ENCODE assay signal across 13 cellular contexts in the genomic region with DNA sequence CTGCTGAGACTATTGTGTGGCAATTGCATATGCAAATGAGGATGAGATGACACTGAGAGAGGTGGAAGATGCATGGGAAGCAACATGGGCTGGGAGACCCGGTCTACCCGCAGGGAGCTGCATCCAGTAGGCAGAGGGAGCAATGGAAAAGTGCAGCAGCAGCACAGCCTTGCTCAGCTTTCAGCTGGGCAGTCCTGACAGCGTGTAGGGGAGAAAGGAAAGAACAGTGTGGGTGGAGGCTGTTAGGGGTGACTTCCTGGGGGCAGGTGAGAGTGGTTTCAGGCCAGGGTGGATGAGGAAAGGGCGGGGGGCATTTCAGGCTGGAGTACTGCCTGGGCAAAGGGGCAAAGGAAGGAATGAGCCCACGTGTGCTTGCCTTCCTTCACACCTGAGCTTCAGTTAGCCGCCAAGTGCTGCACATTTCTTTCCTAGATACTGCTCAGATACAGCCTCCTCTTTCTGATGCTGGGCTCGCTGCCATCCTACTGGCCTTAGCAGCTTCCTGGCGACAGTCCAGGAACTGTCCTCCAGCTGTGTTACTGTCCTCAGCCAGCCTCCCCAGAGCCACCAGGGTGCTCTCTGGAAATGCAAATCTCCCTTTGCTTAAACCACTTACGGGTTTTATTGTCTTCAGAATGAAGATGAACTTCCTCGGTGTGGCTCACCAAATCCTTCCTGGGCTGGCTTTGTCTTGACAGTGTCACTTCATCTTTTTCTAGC.
DNase-seq lines count a peak whose midpoint lies in the region; ATAC-seq, FAIRE-seq and TF ChIP-seq lines count a peak whose summit lies in the region.
"Had no signal": no experiment of that assay in that cellular context is flagged by ENCODE, and none has a peak within 500 bp of the region (broad histone marks: within the 10 kb centered on the region; RNA-seq: fewer than 3 reads in every experiment).

No MANE protein-coding gene starts in this region.

- peak; percentile 58 for ATAC-seq in GM23338
- ATAC-seq in body of pancreas, result no peak
- ATAC-seq in HG03520 (IDR thresholded peaks at IDR 0.05; ENCODE audit: unreplicated experiment), result no peak
- ATAC-seq in HG03025 (IDR thresholded peaks at IDR 0.05; ENCODE audit: low FRiP score, unreplicated experiment), result no peak
- ATAC-seq: foreskin keratinocyte had no signal

- H3K9me2 ChIP-seq in GM23338 (ENCODE audit: insufficient read depth), result no peaks in the 10 kb centered on the region; the same call in 1 of the 2 replicates

- H3K4me2 ChIP-seq in BLaER1, result peak overlapping the region; percentile 64
- H3K4me2 ChIP-seq in GM23338, result no peak overlapping the region

- no peaks in the 10 kb centered on the region for H3K79me2 ChIP-seq in GM23338 (replicated peaks; ENCODE audit: insufficient read depth)

- TF ChIP-seq CTCF in GM23338 (conservative IDR thresholded peaks at IDR 0.05; ENCODE audit: low read depth in 2 of 2), result no peak
- TF ChIP-seq CTCF in body of pancreas (IDR thresholded peaks at IDR 0.05), result no peak

- H3K36me3 Mint-ChIP-seq in GM23338 (ENCODE audit: low read depth), result no peaks in the 10 kb centered on the region
- H3K36me3 Mint-ChIP-seq: CD14-positive monocyte had no signal

- DNase-seq in GM23338 (ENCODE audit: low spot score), result no peak
- peak; percentile 68 for DNase-seq in NCI-H345 treated with DMSO at 0.1 percent for 48 hours (lab: John Stamatoyannopoulos, UW; ENCODE audit: unreplicated experiment)
- DNase-seq in body of pancreas, result peak in 3 of 4 donors; percentile 18 to 26 (median 24)
- no peak for DNase-seq in urothelium cell line (ENCODE audit: low spot score)
- DNase-seq in SKM-1 treated with dmso at 0.1 percent for 144 hours (lab: John Stamatoyannopoulos, UW; ENCODE audit: unreplicated experiment), result no peak
- DNase-seq: activated T-cell treated with anti-CD3 and anti-CD28 coated beads for 4 hours, foreskin keratinocyte, NCI-H187 treated with DMSO at 0.1 percent for 48 hours had no signal

- H3K9ac ChIP-seq in BLaER1, result peak overlapping the region; percentile 5; the same call in 1 of the 2 replicates

- no peak overlapping the region for H3K27ac Mint-ChIP-seq in GM23338
- H3K27ac Mint-ChIP-seq: CD14-positive monocyte had no signal

- H3K9me3 ChIP-seq in BLaER1, result 0 out of 2 replicates have a peak, but pooled peaks cover 3% of the 10 kb centered on the region
- no peaks in the 10 kb centered on the region for H3K9me3 ChIP-seq in body of pancreas

- peaks cover 20% of the 10 kb centered on the region for H3K4me1 Mint-ChIP-seq in GM23338

- H3K27ac ChIP-seq in BLaER1, result peak overlapping the region; percentile 16
- H3K27ac ChIP-seq in GM23338 (ENCODE audit: low read depth), result no peak overlapping the region
- no peak overlapping the region for H3K27ac ChIP-seq in body of pancreas
- H3K27ac ChIP-seq: dorsolateral prefrontal cortex, foreskin keratinocyte had no signal

- H2AFZ ChIP-seq in GM23338, result peak overlapping the region; percentile 87; the same call in 1 of the 2 replicates

- no peaks in the 10 kb centered on the region; the same call in 2 of the 3 replicates for H3K9me3 Mint-ChIP-seq in GM23338

- H4K20me1 ChIP-seq in BLaER1, result no peaks in the 10 kb centered on the region
- no peaks in the 10 kb centered on the region for H4K20me1 ChIP-seq in GM23338 (replicated peaks; ENCODE audit: insufficient read depth)

- 49 to 52% methylated on average over 10 of the region's 10 CpGs for WGBS in body of pancreas, 2 donors

- H3K4me3 ChIP-seq in BLaER1 (no peak overlapping the region), GM23338 (no peak overlapping the region), body of pancreas (no peak overlapping the region)
- H3K4me3 ChIP-seq: dorsolateral prefrontal cortex had no signal

- FAIRE-seq in urothelium cell line (lab: Jason Lieb, UNC), result no peak

- H3K4me3 Mint-ChIP-seq in GM23338, result no peak overlapping the region
- H3K4me3 Mint-ChIP-seq: CD14-positive monocyte had no signal

- no peaks in the 10 kb centered on the region for H3K27me3 ChIP-seq in BLaER1
- H3K27me3 ChIP-seq in GM23338 (ENCODE audit: insufficient read depth), result no peaks in the 10 kb centered on the region
- no peaks in the 10 kb centered on the region for H3K27me3 ChIP-seq in body of pancreas
- H3K27me3 ChIP-seq: dorsolateral prefrontal cortex, foreskin keratinocyte had no signal

- H3K36me3 ChIP-seq in BLaER1, result no peaks in the 10 kb centered on the region
- H3K36me3 ChIP-seq in GM23338 (ENCODE audit: insufficient read depth), result no peaks in the 10 kb centered on the region
- H3K36me3 ChIP-seq in body of pancreas (replicated peaks in 1 of 2; ENCODE audit: insufficient read depth in 1 of 2, low read depth in 2 of 2), result no peaks in the 10 kb centered on the region

- H3F3A ChIP-seq in GM23338 (replicated peaks; ENCODE audit: low read depth), result no peaks in the 10 kb centered on the region

- H3K27me3 Mint-ChIP-seq in GM23338 (ENCODE audit: insufficient read depth, low read depth, poor library complexity), result peaks cover 4% of the 10 kb centered on the region

- H3K4me1 ChIP-seq in BLaER1 (peaks cover 48% of the 10 kb centered on the region), GM23338 (ENCODE audit: insufficient read depth) (peaks cover 9% of the 10 kb centered on the region), body of pancreas (no peaks in the 10 kb centered on the region)
- H3K4me1 ChIP-seq: foreskin keratinocyte had no signal

- intact Hi-C loops in body of pancreas (cut with DNase I), result no loop called here

- no peak for TF ChIP-seq POLR2A in body of pancreas (IDR thresholded peaks at IDR 0.05)

TF ChIP-seq in GM23338, 12 proteins besides CTCF, POLR2A, EP300 and RAD21 (continues in another document):
- no peak for TF ChIP-seq EZH2phosphoT487 (IDR thresholded peaks at IDR 0.05; ENCODE audit: unreplicated experiment)
- TF ChIP-seq NANOG (IDR thresholded peaks at IDR 0.05; ENCODE audit: borderline replicate concordance), result no peak
- TF ChIP-seq EZH2 (IDR thresholded peaks at IDR 0.05; ENCODE audit: low read depth, unreplicated experiment), result no peak
- TF ChIP-seq STAT1 (IDR thresholded peaks at IDR 0.05; ENCODE audit: unreplicated experiment), result no peak
- TF ChIP-seq, protein P1, sequence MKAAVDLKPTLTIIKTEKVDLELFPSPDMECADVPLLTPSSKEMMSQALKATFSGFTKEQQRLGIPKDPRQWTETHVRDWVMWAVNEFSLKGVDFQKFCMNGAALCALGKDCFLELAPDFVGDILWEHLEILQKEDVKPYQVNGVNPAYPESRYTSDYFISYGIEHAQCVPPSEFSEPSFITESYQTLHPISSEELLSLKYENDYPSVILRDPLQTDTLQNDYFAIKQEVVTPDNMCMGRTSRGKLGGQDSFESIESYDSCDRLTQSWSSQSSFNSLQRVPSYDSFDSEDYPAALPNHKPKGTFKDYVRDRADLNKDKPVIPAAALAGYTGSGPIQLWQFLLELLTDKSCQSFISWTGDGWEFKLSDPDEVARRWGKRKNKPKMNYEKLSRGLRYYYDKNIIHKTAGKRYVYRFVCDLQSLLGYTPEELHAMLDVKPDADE (IDR thresholded peaks at IDR 0.05), result no peak

Comparison
In these comparisons a context has a peak if more than half of its experiments do, and no peak if none do; other contexts are left out.
1. DNase-seq: peak in NCI-H345 treated with DMSO at 0.1 percent for 48 hours (single experiment) and body of pancreas (3 of 4); none in GM23338 (single experiment), urothelium cell line (single experiment) and SKM-1 treated with dmso at 0.1 percent for 144 hours (single experiment).